In the genomic region with DNA sequence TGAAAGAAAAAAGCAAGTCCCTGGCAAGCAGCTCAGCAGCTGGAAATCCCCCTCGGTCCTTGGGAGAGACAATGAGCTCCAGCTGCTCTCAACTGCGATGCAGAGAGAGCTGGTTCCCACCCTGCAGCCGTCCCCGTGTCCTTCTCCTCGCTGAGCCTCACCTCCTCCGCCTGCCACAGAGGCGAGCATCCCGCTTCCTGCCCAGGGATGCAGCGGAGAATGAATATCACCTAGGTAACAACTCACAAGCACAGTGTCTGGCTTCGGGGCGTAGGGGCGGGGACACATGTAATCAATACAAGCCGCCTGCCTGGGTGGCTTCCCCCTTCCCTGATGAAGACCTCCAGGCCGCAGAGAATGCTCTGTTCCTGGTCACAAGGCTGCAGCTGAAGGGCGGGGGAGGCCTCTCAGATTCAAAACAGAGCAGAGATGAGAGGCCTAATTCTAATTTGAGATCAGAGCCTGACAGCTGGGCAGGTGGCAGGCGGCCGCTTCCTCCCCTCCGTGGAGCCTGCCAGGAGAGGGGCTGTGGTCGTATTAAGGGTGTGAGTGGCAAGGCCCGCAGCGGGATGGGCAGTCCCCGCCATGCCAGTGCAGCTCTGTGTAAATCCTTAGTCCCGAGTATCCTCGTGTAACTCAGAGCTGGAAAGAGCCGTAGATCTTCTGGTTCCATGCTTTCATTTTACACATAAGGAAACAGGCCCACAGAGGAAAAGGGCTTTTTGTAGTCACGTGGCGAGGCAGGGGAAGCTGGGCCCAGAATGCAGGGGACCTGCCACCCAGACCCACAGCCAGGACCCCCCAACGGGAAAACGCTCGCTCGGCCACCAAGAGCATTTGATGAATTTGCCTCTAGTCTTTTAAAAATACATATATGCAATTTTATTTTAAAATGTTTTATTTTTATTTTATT, we compare ENCODE assay signal across 1 cellular context.
TF ChIP-seq lines count a peak whose summit lies in the region.

No MANE protein-coding gene starts in this region.

TF ChIP-seq in GM12878, 131 proteins besides CTCF, POLR2A, EP300 and RAD21 (continued from another document):
- TF ChIP-seq, protein P1, sequence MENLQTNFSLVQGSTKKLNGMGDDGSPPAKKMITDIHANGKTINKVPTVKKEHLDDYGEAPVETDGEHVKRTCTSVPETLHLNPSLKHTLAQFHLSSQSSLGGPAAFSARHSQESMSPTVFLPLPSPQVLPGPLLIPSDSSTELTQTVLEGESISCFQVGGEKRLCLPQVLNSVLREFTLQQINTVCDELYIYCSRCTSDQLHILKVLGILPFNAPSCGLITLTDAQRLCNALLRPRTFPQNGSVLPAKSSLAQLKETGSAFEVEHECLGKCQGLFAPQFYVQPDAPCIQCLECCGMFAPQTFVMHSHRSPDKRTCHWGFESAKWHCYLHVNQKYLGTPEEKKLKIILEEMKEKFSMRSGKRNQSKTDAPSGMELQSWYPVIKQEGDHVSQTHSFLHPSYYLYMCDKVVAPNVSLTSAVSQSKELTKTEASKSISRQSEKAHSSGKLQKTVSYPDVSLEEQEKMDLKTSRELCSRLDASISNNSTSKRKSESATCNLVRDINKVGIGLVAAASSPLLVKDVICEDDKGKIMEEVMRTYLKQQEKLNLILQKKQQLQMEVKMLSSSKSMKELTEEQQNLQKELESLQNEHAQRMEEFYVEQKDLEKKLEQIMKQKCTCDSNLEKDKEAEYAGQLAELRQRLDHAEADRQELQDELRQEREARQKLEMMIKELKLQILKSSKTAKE (IDR thresholded peaks at IDR 0.05; ENCODE audit: low read depth, poor library complexity, severe bottlenecking): no peak
- TF ChIP-seq ZNF24 (IDR thresholded peaks at IDR 0.05): no peak
- no peak for TF ChIP-seq ZNF217 (IDR thresholded peaks at IDR 0.05)
- peak; percentile 78 for TF ChIP-seq TCF3 (IDR thresholded peaks at IDR 0.05; ENCODE audit: borderline replicate concordance, insufficient read depth, low read depth, low read length)
- TF ChIP-seq, protein P2, sequence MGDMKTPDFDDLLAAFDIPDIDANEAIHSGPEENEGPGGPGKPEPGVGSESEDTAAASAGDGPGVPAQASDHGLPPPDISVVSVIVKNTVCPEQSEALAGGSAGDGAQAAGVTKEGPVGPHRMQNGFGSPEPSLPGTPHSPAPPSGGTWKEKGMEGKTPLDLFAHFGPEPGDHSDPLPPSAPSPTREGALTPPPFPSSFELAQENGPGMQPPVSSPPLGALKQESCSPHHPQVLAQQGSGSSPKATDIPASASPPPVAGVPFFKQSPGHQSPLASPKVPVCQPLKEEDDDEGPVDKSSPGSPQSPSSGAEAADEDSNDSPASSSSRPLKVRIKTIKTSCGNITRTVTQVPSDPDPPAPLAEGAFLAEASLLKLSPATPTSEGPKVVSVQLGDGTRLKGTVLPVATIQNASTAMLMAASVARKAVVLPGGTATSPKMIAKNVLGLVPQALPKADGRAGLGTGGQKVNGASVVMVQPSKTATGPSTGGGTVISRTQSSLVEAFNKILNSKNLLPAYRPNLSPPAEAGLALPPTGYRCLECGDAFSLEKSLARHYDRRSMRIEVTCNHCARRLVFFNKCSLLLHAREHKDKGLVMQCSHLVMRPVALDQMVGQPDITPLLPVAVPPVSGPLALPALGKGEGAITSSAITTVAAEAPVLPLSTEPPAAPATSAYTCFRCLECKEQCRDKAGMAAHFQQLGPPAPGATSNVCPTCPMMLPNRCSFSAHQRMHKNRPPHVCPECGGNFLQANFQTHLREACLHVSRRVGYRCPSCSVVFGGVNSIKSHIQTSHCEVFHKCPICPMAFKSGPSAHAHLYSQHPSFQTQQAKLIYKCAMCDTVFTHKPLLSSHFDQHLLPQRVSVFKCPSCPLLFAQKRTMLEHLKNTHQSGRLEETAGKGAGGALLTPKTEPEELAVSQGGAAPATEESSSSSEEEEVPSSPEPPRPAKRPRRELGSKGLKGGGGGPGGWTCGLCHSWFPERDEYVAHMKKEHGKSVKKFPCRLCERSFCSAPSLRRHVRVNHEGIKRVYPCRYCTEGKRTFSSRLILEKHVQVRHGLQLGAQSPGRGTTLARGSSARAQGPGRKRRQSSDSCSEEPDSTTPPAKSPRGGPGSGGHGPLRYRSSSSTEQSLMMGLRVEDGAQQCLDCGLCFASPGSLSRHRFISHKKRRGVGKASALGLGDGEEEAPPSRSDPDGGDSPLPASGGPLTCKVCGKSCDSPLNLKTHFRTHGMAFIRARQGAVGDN (IDR thresholded peaks at IDR 0.05): peak; percentile 90
- TF ChIP-seq MTA3 (IDR thresholded peaks at IDR 0.05; ENCODE audit: borderline replicate concordance, low read length): peak; percentile 89; the same call in 1 of the 2 replicates
- TF ChIP-seq ZNF384 (IDR thresholded peaks at IDR 0.05; ENCODE audit: borderline replicate concordance, low read depth, low read length): no peak
- TF ChIP-seq RBBP5 (conservative IDR thresholded peaks at IDR 0.05): no peak
- no peak for TF ChIP-seq TARDBP (IDR thresholded peaks at IDR 0.05; ENCODE audit: borderline replicate concordance)
- no peak for TF ChIP-seq KDM1A (IDR thresholded peaks at IDR 0.05; ENCODE audit: borderline replicate concordance)
- TF ChIP-seq YY1 (IDR thresholded peaks at IDR 0.05; ENCODE audit: low read depth, low read length): peak; percentile 18; the same call in 1 of the 2 replicates
- TF ChIP-seq SIX5 (IDR thresholded peaks at IDR 0.05; ENCODE audit: low read depth, low read length, severe bottlenecking): no peak
- TF ChIP-seq NR2F1 (conservative IDR thresholded peaks at IDR 0.05): 0 out of 2 replicates have a peak, but pooled peaks have one; percentile 24
- TF ChIP-seq, protein P3, sequence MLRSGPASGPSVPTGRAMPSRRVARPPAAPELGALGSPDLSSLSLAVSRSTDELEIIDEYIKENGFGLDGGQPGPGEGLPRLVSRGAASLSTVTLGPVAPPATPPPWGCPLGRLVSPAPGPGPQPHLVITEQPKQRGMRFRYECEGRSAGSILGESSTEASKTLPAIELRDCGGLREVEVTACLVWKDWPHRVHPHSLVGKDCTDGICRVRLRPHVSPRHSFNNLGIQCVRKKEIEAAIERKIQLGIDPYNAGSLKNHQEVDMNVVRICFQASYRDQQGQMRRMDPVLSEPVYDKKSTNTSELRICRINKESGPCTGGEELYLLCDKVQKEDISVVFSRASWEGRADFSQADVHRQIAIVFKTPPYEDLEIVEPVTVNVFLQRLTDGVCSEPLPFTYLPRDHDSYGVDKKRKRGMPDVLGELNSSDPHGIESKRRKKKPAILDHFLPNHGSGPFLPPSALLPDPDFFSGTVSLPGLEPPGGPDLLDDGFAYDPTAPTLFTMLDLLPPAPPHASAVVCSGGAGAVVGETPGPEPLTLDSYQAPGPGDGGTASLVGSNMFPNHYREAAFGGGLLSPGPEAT (IDR thresholded peaks at IDR 0.05; ENCODE audit: low read depth): peak; percentile 93
- TF ChIP-seq CBFB (IDR thresholded peaks at IDR 0.05; ENCODE audit: low read depth): 0 out of 2 replicates have a peak, but pooled peaks have one; percentile 22
- TF ChIP-seq CHD2 (IDR thresholded peaks at IDR 0.05; ENCODE audit: borderline replicate concordance, low read depth, low read length): no peak
- TF ChIP-seq CREM (IDR thresholded peaks at IDR 0.05; ENCODE audit: low read depth): 0 out of 2 replicates have a peak, but pooled peaks have one; percentile 25
- TF ChIP-seq MEF2B (IDR thresholded peaks at IDR 0.05; ENCODE audit: partially characterized antibody, poor library complexity, severe bottlenecking): peak; percentile 31
- TF ChIP-seq CBX3 (IDR thresholded peaks at IDR 0.05; ENCODE audit: borderline replicate concordance, low read depth): no peak
- TF ChIP-seq IKZF2 (IDR thresholded peaks at IDR 0.05): peak; percentile 88 to 91
- TF ChIP-seq RELA (IDR thresholded peaks at IDR 0.05; ENCODE audit: borderline replicate concordance, partially characterized antibody): no peak
- TF ChIP-seq BCL11A (IDR thresholded peaks at IDR 0.05; ENCODE audit: low read depth, low read length): no peak
- TF ChIP-seq, protein P4, sequence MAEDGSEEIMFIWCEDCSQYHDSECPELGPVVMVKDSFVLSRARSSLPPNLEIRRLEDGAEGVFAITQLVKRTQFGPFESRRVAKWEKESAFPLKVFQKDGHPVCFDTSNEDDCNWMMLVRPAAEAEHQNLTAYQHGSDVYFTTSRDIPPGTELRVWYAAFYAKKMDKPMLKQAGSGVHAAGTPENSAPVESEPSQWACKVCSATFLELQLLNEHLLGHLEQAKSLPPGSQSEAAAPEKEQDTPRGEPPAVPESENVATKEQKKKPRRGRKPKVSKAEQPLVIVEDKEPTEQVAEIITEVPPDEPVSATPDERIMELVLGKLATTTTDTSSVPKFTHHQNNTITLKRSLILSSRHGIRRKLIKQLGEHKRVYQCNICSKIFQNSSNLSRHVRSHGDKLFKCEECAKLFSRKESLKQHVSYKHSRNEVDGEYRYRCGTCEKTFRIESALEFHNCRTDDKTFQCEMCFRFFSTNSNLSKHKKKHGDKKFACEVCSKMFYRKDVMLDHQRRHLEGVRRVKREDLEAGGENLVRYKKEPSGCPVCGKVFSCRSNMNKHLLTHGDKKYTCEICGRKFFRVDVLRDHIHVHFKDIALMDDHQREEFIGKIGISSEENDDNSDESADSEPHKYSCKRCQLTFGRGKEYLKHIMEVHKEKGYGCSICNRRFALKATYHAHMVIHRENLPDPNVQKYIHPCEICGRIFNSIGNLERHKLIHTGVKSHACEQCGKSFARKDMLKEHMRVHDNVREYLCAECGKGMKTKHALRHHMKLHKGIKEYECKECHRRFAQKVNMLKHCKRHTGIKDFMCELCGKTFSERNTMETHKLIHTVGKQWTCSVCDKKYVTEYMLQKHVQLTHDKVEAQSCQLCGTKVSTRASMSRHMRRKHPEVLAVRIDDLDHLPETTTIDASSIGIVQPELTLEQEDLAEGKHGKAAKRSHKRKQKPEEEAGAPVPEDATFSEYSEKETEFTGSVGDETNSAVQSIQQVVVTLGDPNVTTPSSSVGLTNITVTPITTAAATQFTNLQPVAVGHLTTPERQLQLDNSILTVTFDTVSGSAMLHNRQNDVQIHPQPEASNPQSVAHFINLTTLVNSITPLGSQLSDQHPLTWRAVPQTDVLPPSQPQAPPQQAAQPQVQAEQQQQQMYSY (CRISPR knock-in tag; IDR thresholded peaks at IDR 0.05): no peak
- peak; percentile 65; the same call in 1 of the 2 replicates for TF ChIP-seq POLR2AphosphoS5 (IDR thresholded peaks at IDR 0.05; ENCODE audit: low read length)
- TF ChIP-seq GABPA (IDR thresholded peaks at IDR 0.05; ENCODE audit: low read depth): no peak
